10 cellular contexts compared by ENCODE assay signal in the genomic region with DNA sequence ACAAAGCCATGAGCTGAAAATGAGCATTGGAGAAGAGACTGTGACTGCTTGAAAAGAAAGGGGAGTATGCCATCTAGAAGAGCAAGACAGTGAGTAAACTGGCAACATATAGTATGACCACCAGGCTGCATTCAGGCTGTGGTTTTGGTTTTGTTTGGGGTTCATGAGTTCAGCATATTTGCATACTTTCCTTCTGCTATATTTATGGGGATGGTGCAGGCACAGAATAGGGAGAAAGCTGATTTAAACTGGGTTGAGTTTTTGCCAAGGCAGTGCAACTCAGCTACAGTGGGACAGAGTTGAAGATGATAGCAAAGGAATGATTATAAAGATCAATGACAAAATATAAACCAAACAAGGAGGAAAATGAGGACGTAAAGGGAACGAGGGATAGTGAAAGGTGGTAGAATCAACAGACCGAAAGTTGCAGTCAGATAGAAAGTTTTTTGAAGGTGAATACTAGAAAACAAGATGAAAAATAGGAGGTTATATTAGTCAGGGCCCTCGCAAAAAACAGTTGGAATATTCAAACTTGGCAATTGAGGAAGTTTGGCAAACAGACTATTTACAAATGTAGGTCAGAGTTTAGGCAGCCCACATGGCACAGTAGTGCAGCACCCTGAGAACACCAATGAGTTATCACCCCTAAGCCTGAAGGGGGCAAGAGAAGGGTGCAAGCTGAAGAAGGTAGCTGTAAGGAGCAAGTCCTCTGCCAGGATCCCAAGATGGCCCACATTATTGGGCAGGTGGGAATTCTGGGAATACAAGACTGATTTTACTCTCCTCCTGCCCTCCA.
A peak's percentile ranks its signal among the peaks of the same experiment; 100 is the strongest.
DNase-seq lines count a peak whose midpoint lies in the region; ATAC-seq and TF ChIP-seq lines count a peak whose summit lies in the region.
"Had no signal": no experiment of that assay in that cellular context is flagged by ENCODE, and none has a peak within 500 bp of the region (broad histone marks: within the 10 kb centered on the region; RNA-seq: fewer than 3 reads in every experiment).

No MANE protein-coding gene starts in this region.

- intact Hi-C loops in activated naive CD4-positive, alpha-beta T cell treated with anti-CD3 and anti-CD28 coated beads for 36 hours (cut with micrococcal nuclease): no loop called here

- H3K9me3 Mint-ChIP-seq in activated naive CD4-positive, alpha-beta T cell treated with anti-CD3 and anti-CD28 coated beads for 36 hours: no peaks in the 10 kb centered on the region
- H3K9me3 Mint-ChIP-seq: central memory CD8-positive, alpha-beta T cell had no signal

- no peak overlapping the region; the same call in 1 of the 2 replicates for H3K4me3 ChIP-seq in GM12864 (ENCODE audit: low read depth, low read length)

- DNase-seq in GM12864 (ENCODE audit: low read depth) (no peak), T-helper 17 cell (no peak), NCI-H510A (lab: John Stamatoyannopoulos, UW) (no peak)
- DNase-seq in activated effector memory CD4-positive, alpha-beta T cell treated with Interleukin-2 at 50 U/mL for 16 hours: no peak
- no peak for DNase-seq in activated naive CD4-positive, alpha-beta T cell treated with anti-CD3 and anti-CD28 coated beads for 36 hours
- DNase-seq: NCI-H524 treated with DMSO at 0.1 percent for 48 hours had no signal

- H3K27ac Mint-ChIP-seq in T-helper 17 cell: no peak overlapping the region
- H3K27ac Mint-ChIP-seq in activated naive CD4-positive, alpha-beta T cell treated with anti-CD3 and anti-CD28 coated beads for 36 hours: no peak overlapping the region

- no peak overlapping the region for H3K4me3 Mint-ChIP-seq in T-helper 17 cell
- no peak overlapping the region for H3K4me3 Mint-ChIP-seq in activated naive CD4-positive, alpha-beta T cell treated with anti-CD3 and anti-CD28 coated beads for 36 hours
- H3K4me3 Mint-ChIP-seq: central memory CD8-positive, alpha-beta T cell had no signal

- H3K9me3 ChIP-seq in T-helper 17 cell (ENCODE audit: control insufficient read depth, low read length, poor library complexity, severe bottlenecking): no peaks in the 10 kb centered on the region

- CTCF ChIA-PET in activated naive CD4-positive, alpha-beta T cell treated with anti-CD3 and anti-CD28 coated beads for 36 hours (lab: Charles Lee): interaction anchor here (0.7 kb wide), 1 partner anchor 156 kb away, joined by 3 read pairs; no protein-coding TSS in a partner anchor

- no peaks in the 10 kb centered on the region for H3K36me3 Mint-ChIP-seq in T-helper 17 cell (ENCODE audit: low read depth)
- H3K36me3 Mint-ChIP-seq in activated naive CD4-positive, alpha-beta T cell treated with anti-CD3 and anti-CD28 coated beads for 36 hours (ENCODE audit: low read depth): no peaks in the 10 kb centered on the region

- ATAC-seq in GM19397 (IDR thresholded peaks at IDR 0.05; ENCODE audit: unreplicated experiment) (peak; percentile 94), HG02852 (IDR thresholded peaks at IDR 0.05; ENCODE audit: unreplicated experiment) (peak; percentile 96), HG03565 (IDR thresholded peaks at IDR 0.05; ENCODE audit: unreplicated experiment) (peak; percentile 95), T-helper 17 cell (no peak)

- H3K27me3 Mint-ChIP-seq in T-helper 17 cell: no peaks in the 10 kb centered on the region
- H3K27me3 Mint-ChIP-seq in activated naive CD4-positive, alpha-beta T cell treated with anti-CD3 and anti-CD28 coated beads for 36 hours (ENCODE audit: low read depth): peaks cover 8% of the 10 kb centered on the region
- H3K27me3 Mint-ChIP-seq: central memory CD8-positive, alpha-beta T cell had no signal

- no peaks in the 10 kb centered on the region for H3K4me1 Mint-ChIP-seq in T-helper 17 cell
- no peaks in the 10 kb centered on the region for H3K4me1 Mint-ChIP-seq in activated naive CD4-positive, alpha-beta T cell treated with anti-CD3 and anti-CD28 coated beads for 36 hours (ENCODE audit: low read depth)
- H3K4me1 Mint-ChIP-seq: central memory CD8-positive, alpha-beta T cell had no signal

- peak; percentile 4 for TF ChIP-seq CTCF in GM12864 (IDR thresholded peaks at IDR 0.05; ENCODE audit: low read depth, low read length, missing control alignments)
